ENCODE assay signal across 34 cellular contexts in genomic region chr1:247539214-247539613, GRCh38. TPM values are rescaled to one million over a fixed set of nuclear protein-coding genes. Genes with fewer than 3 reads are reported as not detected.
"Had no signal": no experiment of that assay in that cellular context is flagged by ENCODE, and none has a peak within 500 bp of the region (broad histone marks: within the 10 kb centered on the region; RNA-seq: fewer than 3 reads in every experiment).

No MANE protein-coding gene starts in this region.

- H3K4me1 Mint-ChIP-seq: nephron progenitor cell; stimulated activated naive CD8-positive, alpha-beta T cell treated with anti-CD3 and anti-CD28 coated beads, Interleukin-15, amount 100 ng/mL, for 72 hours had no signal

- H3K36me3 ChIP-seq: left lung, lower lobe of right lung, neural progenitor cell, ovary, right atrium auricular region, right lobe of liver, tibial nerve, uterus had no signal

- H3K4me2 ChIP-seq: neural progenitor cell, smooth muscle cell had no signal

- H3K36me3 Mint-ChIP-seq: immature natural killer cell; natural killer cell; neural progenitor cell; stimulated activated memory B cell treated with anti-CD40 and anti-IgM and Interleukin-4, amounts not matched to agents 10 μg/mL and 1 μg/mL and 100 μg/mL, for 72 hours; type B pancreatic cell had no signal

- H3K27ac Mint-ChIP-seq: immature natural killer cell; natural killer cell; nephron progenitor cell; neural progenitor cell; stimulated activated memory B cell treated with anti-CD40 and anti-IgM and Interleukin-4, amounts not matched to agents 10 μg/mL and 1 μg/mL and 100 μg/mL, for 72 hours; type B pancreatic cell had no signal

- H3K27me3 Mint-ChIP-seq: progenitor cell of endocrine pancreas, type B pancreatic cell had no signal

- H3K9me3 ChIP-seq: left lung, lower lobe of right lung, ovary, right atrium auricular region, right lobe of liver, tibial nerve, uterus had no signal

- H3K27me3 ChIP-seq: left lung, neural progenitor cell, ovary, right atrium auricular region, right lobe of liver, tibial nerve, uterus had no signal

- H3K9me3 Mint-ChIP-seq: immature natural killer cell; natural killer cell; nephron progenitor cell; stimulated activated memory B cell treated with anti-CD40 and anti-IgM and Interleukin-4, amounts not matched to agents 10 μg/mL and 1 μg/mL and 100 μg/mL, for 72 hours; stimulated activated naive CD8-positive, alpha-beta T cell treated with anti-CD3 and anti-CD28 coated beads, Interleukin-15, amount 100 ng/mL, for 72 hours; type B pancreatic cell had no signal

- H2AFZ ChIP-seq: neural progenitor cell had no signal

- DNase-seq: immature natural killer cell; kidney; left colon; left lung; lower lobe of right lung; mammary epithelial cell; mesenchymal stem cell; natural killer cell; nephron progenitor cell; ovary; right lobe of liver; stimulated activated CD4-positive, alpha-beta T cell treated with anti-CD3 and anti-CD28 coated beads, Interleukin-1b, Interleukin-23, amount 100 ng/mL, for 48 hours; stimulated activated CD4-positive, alpha-beta T cell treated with anti-CD3 and anti-CD28 coated beads, Interleukin-2, amount 100 ng/mL, for 48 hours; stimulated activated CD4-positive, alpha-beta T cell treated with anti-CD3 and anti-CD28 coated beads, Interleukin-4, amount 100 ng/mL, for 4 hours; stimulated activated CD8-positive, alpha-beta memory T cell treated with anti-CD3 and anti-CD28 coated beads, Interleukin-4, amount 100 ng/mL, for 48 hours; stimulated activated naive CD4-positive, alpha-beta T cell treated with Interleukin-2 at 50 U/mL for 16 hours; stimulated activated naive CD8-positive, alpha-beta T cell treated with anti-CD3 and anti-CD28 coated beads, Interleukin-15, amount 100 ng/mL, for 72 hours; substantia nigra; uterus had no signal

- H3K4me3 ChIP-seq: left lung, lower lobe of right lung, neural progenitor cell, ovary, right atrium auricular region, right lobe of liver, smooth muscle cell, tibial nerve, uterus had no signal

- H3K27ac ChIP-seq: left lung, lower lobe of right lung, neural progenitor cell, ovary, right atrium auricular region, right lobe of liver, tibial nerve, uterus had no signal

- H3K4me1 ChIP-seq: left lung, lower lobe of right lung, right atrium auricular region, right lobe of liver, tibial nerve, uterus had no signal

- ATAC-seq: left colon; left lung; lower lobe of right lung; right lobe of liver; stimulated activated memory B cell treated with anti-CD40 and anti-IgM and Interleukin-4, amounts not matched to agents 10 μg/mL and 1 μg/mL and 100 μg/mL, for 72 hours; stimulated activated naive CD8-positive, alpha-beta T cell treated with anti-CD3 and anti-CD28 coated beads, Interleukin-15, amount 100 ng/mL, for 72 hours had no signal

- H3K4me3 Mint-ChIP-seq: immature natural killer cell; natural killer cell; nephron progenitor cell; neural progenitor cell; stimulated activated memory B cell treated with anti-CD40 and anti-IgM and Interleukin-4, amounts not matched to agents 10 μg/mL and 1 μg/mL and 100 μg/mL, for 72 hours; stimulated activated naive CD8-positive, alpha-beta T cell treated with anti-CD3 and anti-CD28 coated beads, Interleukin-15, amount 100 ng/mL, for 72 hours; type B pancreatic cell had no signal

RNA-seq across cellular contexts. Expression of gene OR2C3, which starts 3.0 kb away (rescaled TPM):
- total RNA-seq: left colon, left lung, mammary epithelial cell, natural killer cell, omental fat pad, progenitor cell of endocrine pancreas, pulmonary artery endothelial cell, right atrium auricular region, right lobe of liver, smooth muscle cell, temporal lobe had no signal
- polyA plus RNA-seq: immature natural killer cell, liver, mammary epithelial cell, smooth muscle cell had no signal

RNA-seq across cellular contexts. Expression of gene GCSAML, which starts 9.7 kb away (rescaled TPM):
- total RNA-seq: mammary epithelial cell, progenitor cell of endocrine pancreas, pulmonary artery endothelial cell, renal cortical epithelial cell, right atrium auricular region, smooth muscle cell had no signal
- polyA plus RNA-seq: mammary epithelial cell, smooth muscle cell had no signal

RNA-seq across cellular contexts. Expression of gene OR2G2, which starts 48.9 kb away (rescaled TPM):
- total RNA-seq: kidney, left colon, left lung, liver, lower lobe of right lung, mammary epithelial cell, mucosa of gallbladder, natural killer cell, omental fat pad, ovary, progenitor cell of endocrine pancreas, pulmonary artery endothelial cell, renal cortical epithelial cell, right atrium auricular region, right lobe of liver, skeletal muscle tissue, smooth muscle cell, temporal lobe, tibial nerve, ureter, uterus had no signal
- polyA plus RNA-seq: immature natural killer cell, liver, mammary epithelial cell, ovary, smooth muscle cell had no signal
